Comparison of ENCODE assay signal across 1 cellular context in the genomic region with DNA sequence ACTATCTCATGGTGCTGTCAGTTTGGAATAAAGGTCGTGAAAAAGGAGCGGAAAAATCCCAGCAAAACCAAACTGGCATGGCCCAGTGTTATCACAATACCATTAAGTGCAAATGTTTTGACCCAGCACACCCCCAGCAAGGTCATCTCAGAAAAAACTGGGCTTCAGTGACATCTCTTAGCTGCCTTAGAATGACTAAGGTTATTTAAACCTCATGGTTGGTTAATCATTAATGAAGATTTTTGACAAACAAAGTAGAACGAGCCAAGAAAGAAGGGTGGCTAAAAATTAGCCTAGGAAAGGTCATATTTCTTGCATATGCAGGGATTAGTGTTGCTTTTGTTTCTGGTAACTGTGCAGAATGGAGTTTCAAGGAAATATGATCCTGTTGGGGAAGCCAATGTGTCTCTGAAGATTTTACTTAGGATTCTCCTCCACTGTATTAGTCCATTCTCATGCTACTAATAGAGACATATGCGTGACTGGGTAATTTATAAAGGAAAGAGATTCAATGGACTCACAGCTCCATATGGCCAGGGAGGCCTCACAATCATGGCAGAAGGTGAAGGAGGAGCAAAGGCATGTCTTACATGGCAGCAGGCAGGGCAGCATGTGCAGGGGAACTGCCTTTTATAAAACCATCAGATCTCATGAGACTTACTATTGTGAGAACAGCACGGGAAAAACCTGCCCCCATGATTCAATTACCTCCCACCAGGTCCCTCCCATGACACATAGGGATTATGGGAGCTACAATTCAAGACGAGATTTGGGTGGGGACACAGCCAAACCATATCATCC.
TF ChIP-seq lines count a peak whose summit lies in the region.

No MANE protein-coding gene starts in this region.

TF ChIP-seq in HepG2, 621 proteins besides CTCF, POLR2A, EP300 and RAD21 (continued from another document and continues in another):
- TF ChIP-seq, protein P1, sequence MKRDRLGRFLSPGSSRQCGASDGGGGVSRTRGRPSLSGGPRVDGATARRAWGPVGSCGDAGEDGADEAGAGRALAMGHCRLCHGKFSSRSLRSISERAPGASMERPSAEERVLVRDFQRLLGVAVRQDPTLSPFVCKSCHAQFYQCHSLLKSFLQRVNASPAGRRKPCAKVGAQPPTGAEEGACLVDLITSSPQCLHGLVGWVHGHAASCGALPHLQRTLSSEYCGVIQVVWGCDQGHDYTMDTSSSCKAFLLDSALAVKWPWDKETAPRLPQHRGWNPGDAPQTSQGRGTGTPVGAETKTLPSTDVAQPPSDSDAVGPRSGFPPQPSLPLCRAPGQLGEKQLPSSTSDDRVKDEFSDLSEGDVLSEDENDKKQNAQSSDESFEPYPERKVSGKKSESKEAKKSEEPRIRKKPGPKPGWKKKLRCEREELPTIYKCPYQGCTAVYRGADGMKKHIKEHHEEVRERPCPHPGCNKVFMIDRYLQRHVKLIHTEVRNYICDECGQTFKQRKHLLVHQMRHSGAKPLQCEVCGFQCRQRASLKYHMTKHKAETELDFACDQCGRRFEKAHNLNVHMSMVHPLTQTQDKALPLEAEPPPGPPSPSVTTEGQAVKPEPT (CRISPR knock-in tag; IDR thresholded peaks at IDR 0.05; ENCODE audit: low read depth) = no peak
- no peak for TF ChIP-seq ZFX (CRISPR knock-in tag; IDR thresholded peaks at IDR 0.05; ENCODE audit: low read depth)
- no peak for TF ChIP-seq HNRNPH1 (optimal IDR thresholded peaks at IDR 0.05; ENCODE audit: low read depth, low read length)
- TF ChIP-seq, protein P2, sequence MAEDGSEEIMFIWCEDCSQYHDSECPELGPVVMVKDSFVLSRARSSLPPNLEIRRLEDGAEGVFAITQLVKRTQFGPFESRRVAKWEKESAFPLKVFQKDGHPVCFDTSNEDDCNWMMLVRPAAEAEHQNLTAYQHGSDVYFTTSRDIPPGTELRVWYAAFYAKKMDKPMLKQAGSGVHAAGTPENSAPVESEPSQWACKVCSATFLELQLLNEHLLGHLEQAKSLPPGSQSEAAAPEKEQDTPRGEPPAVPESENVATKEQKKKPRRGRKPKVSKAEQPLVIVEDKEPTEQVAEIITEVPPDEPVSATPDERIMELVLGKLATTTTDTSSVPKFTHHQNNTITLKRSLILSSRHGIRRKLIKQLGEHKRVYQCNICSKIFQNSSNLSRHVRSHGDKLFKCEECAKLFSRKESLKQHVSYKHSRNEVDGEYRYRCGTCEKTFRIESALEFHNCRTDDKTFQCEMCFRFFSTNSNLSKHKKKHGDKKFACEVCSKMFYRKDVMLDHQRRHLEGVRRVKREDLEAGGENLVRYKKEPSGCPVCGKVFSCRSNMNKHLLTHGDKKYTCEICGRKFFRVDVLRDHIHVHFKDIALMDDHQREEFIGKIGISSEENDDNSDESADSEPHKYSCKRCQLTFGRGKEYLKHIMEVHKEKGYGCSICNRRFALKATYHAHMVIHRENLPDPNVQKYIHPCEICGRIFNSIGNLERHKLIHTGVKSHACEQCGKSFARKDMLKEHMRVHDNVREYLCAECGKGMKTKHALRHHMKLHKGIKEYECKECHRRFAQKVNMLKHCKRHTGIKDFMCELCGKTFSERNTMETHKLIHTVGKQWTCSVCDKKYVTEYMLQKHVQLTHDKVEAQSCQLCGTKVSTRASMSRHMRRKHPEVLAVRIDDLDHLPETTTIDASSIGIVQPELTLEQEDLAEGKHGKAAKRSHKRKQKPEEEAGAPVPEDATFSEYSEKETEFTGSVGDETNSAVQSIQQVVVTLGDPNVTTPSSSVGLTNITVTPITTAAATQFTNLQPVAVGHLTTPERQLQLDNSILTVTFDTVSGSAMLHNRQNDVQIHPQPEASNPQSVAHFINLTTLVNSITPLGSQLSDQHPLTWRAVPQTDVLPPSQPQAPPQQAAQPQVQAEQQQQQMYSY (CRISPR knock-in tag; IDR thresholded peaks at IDR 0.05) = no peak
- no peak for TF ChIP-seq FOXJ3 (CRISPR knock-in tag; IDR thresholded peaks at IDR 0.05; ENCODE audit: borderline replicate concordance)
- TF ChIP-seq, protein P3, sequence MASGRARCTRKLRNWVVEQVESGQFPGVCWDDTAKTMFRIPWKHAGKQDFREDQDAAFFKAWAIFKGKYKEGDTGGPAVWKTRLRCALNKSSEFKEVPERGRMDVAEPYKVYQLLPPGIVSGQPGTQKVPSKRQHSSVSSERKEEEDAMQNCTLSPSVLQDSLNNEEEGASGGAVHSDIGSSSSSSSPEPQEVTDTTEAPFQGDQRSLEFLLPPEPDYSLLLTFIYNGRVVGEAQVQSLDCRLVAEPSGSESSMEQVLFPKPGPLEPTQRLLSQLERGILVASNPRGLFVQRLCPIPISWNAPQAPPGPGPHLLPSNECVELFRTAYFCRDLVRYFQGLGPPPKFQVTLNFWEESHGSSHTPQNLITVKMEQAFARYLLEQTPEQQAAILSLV (CRISPR knock-in tag; IDR thresholded peaks at IDR 0.05; ENCODE audit: borderline replicate concordance) = no peak
- TF ChIP-seq GATAD1 (CRISPR knock-in tag; IDR thresholded peaks at IDR 0.05) = peak; percentile 14; the same call in 1 of the 2 replicates
- TF ChIP-seq FOXM1 (CRISPR knock-in tag; IDR thresholded peaks at IDR 0.05) = no peak
- no peak for TF ChIP-seq MLLT10 (CRISPR knock-in tag; IDR thresholded peaks at IDR 0.05)
- no peak for TF ChIP-seq JDP2 (CRISPR knock-in tag; IDR thresholded peaks at IDR 0.05; ENCODE audit: borderline replicate concordance)
- TF ChIP-seq POLR2AphosphoS5 (IDR thresholded peaks at IDR 0.05; ENCODE audit: low read depth, low read length) = 0 out of 2 replicates have a peak, but pooled peaks have one; percentile 18
- TF ChIP-seq, protein P4, sequence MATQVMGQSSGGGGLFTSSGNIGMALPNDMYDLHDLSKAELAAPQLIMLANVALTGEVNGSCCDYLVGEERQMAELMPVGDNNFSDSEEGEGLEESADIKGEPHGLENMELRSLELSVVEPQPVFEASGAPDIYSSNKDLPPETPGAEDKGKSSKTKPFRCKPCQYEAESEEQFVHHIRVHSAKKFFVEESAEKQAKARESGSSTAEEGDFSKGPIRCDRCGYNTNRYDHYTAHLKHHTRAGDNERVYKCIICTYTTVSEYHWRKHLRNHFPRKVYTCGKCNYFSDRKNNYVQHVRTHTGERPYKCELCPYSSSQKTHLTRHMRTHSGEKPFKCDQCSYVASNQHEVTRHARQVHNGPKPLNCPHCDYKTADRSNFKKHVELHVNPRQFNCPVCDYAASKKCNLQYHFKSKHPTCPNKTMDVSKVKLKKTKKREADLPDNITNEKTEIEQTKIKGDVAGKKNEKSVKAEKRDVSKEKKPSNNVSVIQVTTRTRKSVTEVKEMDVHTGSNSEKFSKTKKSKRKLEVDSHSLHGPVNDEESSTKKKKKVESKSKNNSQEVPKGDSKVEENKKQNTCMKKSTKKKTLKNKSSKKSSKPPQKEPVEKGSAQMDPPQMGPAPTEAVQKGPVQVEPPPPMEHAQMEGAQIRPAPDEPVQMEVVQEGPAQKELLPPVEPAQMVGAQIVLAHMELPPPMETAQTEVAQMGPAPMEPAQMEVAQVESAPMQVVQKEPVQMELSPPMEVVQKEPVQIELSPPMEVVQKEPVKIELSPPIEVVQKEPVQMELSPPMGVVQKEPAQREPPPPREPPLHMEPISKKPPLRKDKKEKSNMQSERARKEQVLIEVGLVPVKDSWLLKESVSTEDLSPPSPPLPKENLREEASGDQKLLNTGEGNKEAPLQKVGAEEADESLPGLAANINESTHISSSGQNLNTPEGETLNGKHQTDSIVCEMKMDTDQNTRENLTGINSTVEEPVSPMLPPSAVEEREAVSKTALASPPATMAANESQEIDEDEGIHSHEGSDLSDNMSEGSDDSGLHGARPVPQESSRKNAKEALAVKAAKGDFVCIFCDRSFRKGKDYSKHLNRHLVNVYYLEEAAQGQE (IDR thresholded peaks at IDR 0.05; ENCODE audit: borderline replicate concordance in 1 of 2, low read depth in 1 of 2, low read length in 2 of 2) = no peak
- TF ChIP-seq ZNF607 (CRISPR knock-in tag; IDR thresholded peaks at IDR 0.05; ENCODE audit: borderline replicate concordance) = no peak
- no peak for TF ChIP-seq PHF8 (CRISPR knock-in tag; IDR thresholded peaks at IDR 0.05)
- TF ChIP-seq, protein P5, sequence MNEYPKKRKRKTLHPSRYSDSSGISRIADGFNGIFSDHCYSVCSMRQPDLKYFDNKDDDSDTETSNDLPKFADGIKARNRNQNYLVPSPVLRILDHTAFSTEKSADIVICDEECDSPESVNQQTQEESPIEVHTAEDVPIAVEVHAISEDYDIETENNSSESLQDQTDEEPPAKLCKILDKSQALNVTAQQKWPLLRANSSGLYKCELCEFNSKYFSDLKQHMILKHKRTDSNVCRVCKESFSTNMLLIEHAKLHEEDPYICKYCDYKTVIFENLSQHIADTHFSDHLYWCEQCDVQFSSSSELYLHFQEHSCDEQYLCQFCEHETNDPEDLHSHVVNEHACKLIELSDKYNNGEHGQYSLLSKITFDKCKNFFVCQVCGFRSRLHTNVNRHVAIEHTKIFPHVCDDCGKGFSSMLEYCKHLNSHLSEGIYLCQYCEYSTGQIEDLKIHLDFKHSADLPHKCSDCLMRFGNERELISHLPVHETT (CRISPR knock-in tag; conservative IDR thresholded peaks at IDR 0.05) = no peak
- no peak for TF ChIP-seq ZNF234 (CRISPR knock-in tag; conservative IDR thresholded peaks at IDR 0.05)
- TF ChIP-seq, protein P6, sequence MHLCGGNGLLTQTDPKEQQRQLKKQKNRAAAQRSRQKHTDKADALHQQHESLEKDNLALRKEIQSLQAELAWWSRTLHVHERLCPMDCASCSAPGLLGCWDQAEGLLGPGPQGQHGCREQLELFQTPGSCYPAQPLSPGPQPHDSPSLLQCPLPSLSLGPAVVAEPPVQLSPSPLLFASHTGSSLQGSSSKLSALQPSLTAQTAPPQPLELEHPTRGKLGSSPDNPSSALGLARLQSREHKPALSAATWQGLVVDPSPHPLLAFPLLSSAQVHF (CRISPR knock-in tag; IDR thresholded peaks at IDR 0.05) = no peak
- TF ChIP-seq, protein P7, sequence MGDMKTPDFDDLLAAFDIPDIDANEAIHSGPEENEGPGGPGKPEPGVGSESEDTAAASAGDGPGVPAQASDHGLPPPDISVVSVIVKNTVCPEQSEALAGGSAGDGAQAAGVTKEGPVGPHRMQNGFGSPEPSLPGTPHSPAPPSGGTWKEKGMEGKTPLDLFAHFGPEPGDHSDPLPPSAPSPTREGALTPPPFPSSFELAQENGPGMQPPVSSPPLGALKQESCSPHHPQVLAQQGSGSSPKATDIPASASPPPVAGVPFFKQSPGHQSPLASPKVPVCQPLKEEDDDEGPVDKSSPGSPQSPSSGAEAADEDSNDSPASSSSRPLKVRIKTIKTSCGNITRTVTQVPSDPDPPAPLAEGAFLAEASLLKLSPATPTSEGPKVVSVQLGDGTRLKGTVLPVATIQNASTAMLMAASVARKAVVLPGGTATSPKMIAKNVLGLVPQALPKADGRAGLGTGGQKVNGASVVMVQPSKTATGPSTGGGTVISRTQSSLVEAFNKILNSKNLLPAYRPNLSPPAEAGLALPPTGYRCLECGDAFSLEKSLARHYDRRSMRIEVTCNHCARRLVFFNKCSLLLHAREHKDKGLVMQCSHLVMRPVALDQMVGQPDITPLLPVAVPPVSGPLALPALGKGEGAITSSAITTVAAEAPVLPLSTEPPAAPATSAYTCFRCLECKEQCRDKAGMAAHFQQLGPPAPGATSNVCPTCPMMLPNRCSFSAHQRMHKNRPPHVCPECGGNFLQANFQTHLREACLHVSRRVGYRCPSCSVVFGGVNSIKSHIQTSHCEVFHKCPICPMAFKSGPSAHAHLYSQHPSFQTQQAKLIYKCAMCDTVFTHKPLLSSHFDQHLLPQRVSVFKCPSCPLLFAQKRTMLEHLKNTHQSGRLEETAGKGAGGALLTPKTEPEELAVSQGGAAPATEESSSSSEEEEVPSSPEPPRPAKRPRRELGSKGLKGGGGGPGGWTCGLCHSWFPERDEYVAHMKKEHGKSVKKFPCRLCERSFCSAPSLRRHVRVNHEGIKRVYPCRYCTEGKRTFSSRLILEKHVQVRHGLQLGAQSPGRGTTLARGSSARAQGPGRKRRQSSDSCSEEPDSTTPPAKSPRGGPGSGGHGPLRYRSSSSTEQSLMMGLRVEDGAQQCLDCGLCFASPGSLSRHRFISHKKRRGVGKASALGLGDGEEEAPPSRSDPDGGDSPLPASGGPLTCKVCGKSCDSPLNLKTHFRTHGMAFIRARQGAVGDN (CRISPR knock-in tag; IDR thresholded peaks at IDR 0.05) = no peak
- no peak for TF ChIP-seq ZNF547 (CRISPR knock-in tag; IDR thresholded peaks at IDR 0.05)
- TF ChIP-seq CREB1 (IDR thresholded peaks at IDR 0.05) = no peak
- TF ChIP-seq CREB1 (CRISPR knock-in tag; IDR thresholded peaks at IDR 0.05) = peak; percentile 49
- no peak for TF ChIP-seq KLF12 (CRISPR knock-in tag; IDR thresholded peaks at IDR 0.05; ENCODE audit: borderline replicate concordance)
- 0 out of 2 replicates have a peak, but pooled peaks have one; percentile 46 for TF ChIP-seq HMG20B (CRISPR knock-in tag; conservative IDR thresholded peaks at IDR 0.05)
- TF ChIP-seq ZFP62 (CRISPR knock-in tag; IDR thresholded peaks at IDR 0.05) = no peak
- no peak for TF ChIP-seq SIN3A (IDR thresholded peaks at IDR 0.05; ENCODE audit: borderline replicate concordance, low read depth, low read length)
- TF ChIP-seq FOXA3 (CRISPR knock-in tag; IDR thresholded peaks at IDR 0.05) = peak; percentile 48
- no peak for TF ChIP-seq ZNF773 (CRISPR knock-in tag; IDR thresholded peaks at IDR 0.05; ENCODE audit: borderline replicate concordance)
- no peak for TF ChIP-seq ZNF253 (CRISPR knock-in tag; IDR thresholded peaks at IDR 0.05; ENCODE audit: borderline replicate concordance)
- no peak for TF ChIP-seq HDAC6 (IDR thresholded peaks at IDR 0.05; ENCODE audit: low read depth, low read length)
- TF ChIP-seq PTBP1 (IDR thresholded peaks at IDR 0.05; ENCODE audit: low read depth, low read length, poor library complexity, severe bottlenecking) = no peak
- peak; percentile 78 for TF ChIP-seq NR2F2 (IDR thresholded peaks at IDR 0.05; ENCODE audit: borderline replicate concordance, low read depth)
- TF ChIP-seq ARNTL (CRISPR knock-in tag; IDR thresholded peaks at IDR 0.05) = no peak
- TF ChIP-seq, protein P8, sequence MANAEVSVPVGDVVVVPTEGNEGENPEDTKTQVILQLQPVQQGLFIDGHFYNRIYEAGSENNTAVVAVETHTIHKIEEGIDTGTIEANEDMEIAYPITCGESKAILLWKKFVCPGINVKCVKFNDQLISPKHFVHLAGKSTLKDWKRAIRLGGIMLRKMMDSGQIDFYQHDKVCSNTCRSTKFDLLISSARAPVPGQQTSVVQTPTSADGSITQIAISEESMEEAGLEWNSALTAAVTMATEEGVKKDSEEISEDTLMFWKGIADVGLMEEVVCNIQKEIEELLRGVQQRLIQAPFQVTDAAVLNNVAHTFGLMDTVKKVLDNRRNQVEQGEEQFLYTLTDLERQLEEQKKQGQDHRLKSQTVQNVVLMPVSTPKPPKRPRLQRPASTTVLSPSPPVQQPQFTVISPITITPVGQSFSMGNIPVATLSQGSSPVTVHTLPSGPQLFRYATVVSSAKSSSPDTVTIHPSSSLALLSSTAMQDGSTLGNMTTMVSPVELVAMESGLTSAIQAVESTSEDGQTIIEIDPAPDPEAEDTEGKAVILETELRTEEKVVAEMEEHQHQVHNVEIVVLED (CRISPR knock-in tag; IDR thresholded peaks at IDR 0.05; ENCODE audit: borderline replicate concordance) = 0 out of 2 replicates have a peak, but pooled peaks have one; percentile 33
- peak; percentile 21; the same call in 1 of the 2 replicates for TF ChIP-seq ELF3 (CRISPR knock-in tag; IDR thresholded peaks at IDR 0.05)
- TF ChIP-seq ETV5 (CRISPR knock-in tag; IDR thresholded peaks at IDR 0.05; ENCODE audit: borderline replicate concordance) = peak; percentile 16; the same call in 1 of the 2 replicates
- no peak for TF ChIP-seq GATA4 (IDR thresholded peaks at IDR 0.05; ENCODE audit: borderline replicate concordance, low read depth)
- no peak for TF ChIP-seq RXRA (CRISPR knock-in tag; IDR thresholded peaks at IDR 0.05)
